ENCODE assay signal across 8 cellular contexts in genomic region chr10:7817576-7817975, GRCh38. TPM values are rescaled to one million over a fixed set of nuclear protein-coding genes. Genes with fewer than 3 reads are reported as not detected.
A peak's percentile ranks its signal among the peaks of the same experiment; 100 is the strongest.
DNase-seq lines count a peak whose midpoint lies in the region; ATAC-seq and TF ChIP-seq lines count a peak whose summit lies in the region.

No MANE protein-coding gene starts in this region.

- H3K4me1 ChIP-seq in CD4-positive, CD25-positive, alpha-beta regulatory T cell (ENCODE audit: control insufficient read depth, insufficient read depth, low read length, poor library complexity, severe bottlenecking) = peaks cover 18% of the 10 kb centered on the region
- H3K4me1 ChIP-seq in effector memory CD4-positive, alpha-beta T cell (ENCODE audit: control insufficient read depth, insufficient read depth, low read length, poor library complexity, severe bottlenecking) = peaks cover 19% of the 10 kb centered on the region

- peak overlapping the region in 2 of 3 donors; percentile 96 to 99 for H3K27ac Mint-ChIP-seq in CD4-positive, CD25-positive, alpha-beta regulatory T cell
- no peak overlapping the region for H3K27ac Mint-ChIP-seq in neural crest cell (ENCODE audit: unreplicated experiment)

- H3K4me3 Mint-ChIP-seq in CD4-positive, CD25-positive, alpha-beta regulatory T cell = peak overlapping the region; percentile 97 to 100 (median 98)
- H3K4me3 Mint-ChIP-seq in neural crest cell = peak overlapping the region; percentile 98

- peaks cover 10% of the 10 kb centered on the region for H3K36me3 ChIP-seq in CD4-positive, CD25-positive, alpha-beta regulatory T cell (ENCODE audit: control insufficient read depth, insufficient read depth, low read length)
- no peaks in the 10 kb centered on the region for H3K36me3 ChIP-seq in MG63
- peaks cover 3% of the 10 kb centered on the region for H3K36me3 ChIP-seq in effector memory CD4-positive, alpha-beta T cell (ENCODE audit: control insufficient read depth, insufficient read depth, low read length)

- no peak for TF ChIP-seq CTCF in neural crest cell (conservative IDR thresholded peaks at IDR 0.05)

- peaks cover 18 to 47% (median 37%) of the 10 kb centered on the region in 4 donors for H3K4me1 Mint-ChIP-seq in CD4-positive, CD25-positive, alpha-beta regulatory T cell
- H3K4me1 Mint-ChIP-seq in neural crest cell = peaks cover 18% of the 10 kb centered on the region

- DNase-seq in CD4-positive, CD25-positive, alpha-beta regulatory T cell = no peak
- DNase-seq in MG63 = no peak
- DNase-seq in effector memory CD4-positive, alpha-beta T cell = no peak
- no peak for DNase-seq in neural crest cell (ENCODE audit: low read depth, low spot score)
- DNase-seq in NCI-H187 treated with DMSO at 0.1 percent for 48 hours (lab: John Stamatoyannopoulos, UW) = no peak
- DNase-seq in activated CD4-positive, alpha-beta T cell treated with anti-CD3 and anti-CD28 coated beads for 4 hours = no peak

- H3K27me3 Mint-ChIP-seq in CD4-positive, CD25-positive, alpha-beta regulatory T cell = peaks cover 18% of the 10 kb centered on the region
- H3K27me3 Mint-ChIP-seq in neural crest cell (ENCODE audit: low read depth) = peaks cover 49% of the 10 kb centered on the region

- peaks cover 4% of the 10 kb centered on the region for H3K36me3 Mint-ChIP-seq in CD4-positive, CD25-positive, alpha-beta regulatory T cell
- no peaks in the 10 kb centered on the region for H3K36me3 Mint-ChIP-seq in neural crest cell (ENCODE audit: low read depth)

- H3K4me3 ChIP-seq in CD4-positive, CD25-positive, alpha-beta regulatory T cell (ENCODE audit: low read depth, low read length) = peak overlapping the region; percentile 95
- H3K4me3 ChIP-seq in MG63 = peak overlapping the region; percentile 75
- peak overlapping the region; percentile 97 for H3K4me3 ChIP-seq in effector memory CD4-positive, alpha-beta T cell (ENCODE audit: insufficient read depth, low read depth, low read length, poor library complexity, severe bottlenecking)

- no peaks in the 10 kb centered on the region for H3K9me3 ChIP-seq in CD4-positive, CD25-positive, alpha-beta regulatory T cell (ENCODE audit: control insufficient read depth in 2 of 2, low read length in 2 of 2)
- H3K9me3 ChIP-seq in MG63 = no peaks in the 10 kb centered on the region
- H3K9me3 ChIP-seq in effector memory CD4-positive, alpha-beta T cell (ENCODE audit: control insufficient read depth, low read length) = no peaks in the 10 kb centered on the region

- no peaks in the 10 kb centered on the region for H3K9me3 Mint-ChIP-seq in CD4-positive, CD25-positive, alpha-beta regulatory T cell
- no peaks in the 10 kb centered on the region for H3K9me3 Mint-ChIP-seq in neural crest cell

- no peak for ATAC-seq in CD4-positive, CD25-positive, alpha-beta regulatory T cell (ENCODE audit: low read depth in 2 of 2)
- no peak for ATAC-seq in HG02623 (IDR thresholded peaks at IDR 0.05; ENCODE audit: unreplicated experiment)
- ATAC-seq in HG03097 (IDR thresholded peaks at IDR 0.05; ENCODE audit: low FRiP score, unreplicated experiment) = no peak

- peaks cover 3% of the 10 kb centered on the region for H3K27me3 ChIP-seq in CD4-positive, CD25-positive, alpha-beta regulatory T cell (ENCODE audit: control insufficient read depth, insufficient read depth, low read length)
- no peaks in the 10 kb centered on the region for H3K27me3 ChIP-seq in MG63
- no peaks in the 10 kb centered on the region for H3K27me3 ChIP-seq in effector memory CD4-positive, alpha-beta T cell (replicated peaks; ENCODE audit: control insufficient read depth, insufficient read depth, low read length, poor library complexity, severe bottlenecking)

- peak overlapping the region; percentile 72 for H3K27ac ChIP-seq in CD4-positive, CD25-positive, alpha-beta regulatory T cell (ENCODE audit: insufficient read depth, low read length, poor library complexity, severe bottlenecking)
- no peak overlapping the region for H3K27ac ChIP-seq in effector memory CD4-positive, alpha-beta T cell (ENCODE audit: insufficient read depth, low read length, poor library complexity, severe bottlenecking)

RNA-seq across cellular contexts. Expression of gene TAF3, which starts 0.7 kb away (rescaled TPM):
- 20.8 TPM for total RNA-seq in CD4-positive, CD25-positive, alpha-beta regulatory T cell
- polyA plus RNA-seq in CD4-positive, CD25-positive, alpha-beta regulatory T cell = 1 to 10 TPM; 6.8 to 9.6 (median 8.4) TPM
- total RNA-seq in MG63 (2014; rRNA removed; shearing (Covaris generic); ENCODE audit: low replicate concordance) = 0.92 and 4.4 TPM in 2 replicates
- 11.5 and 11.8 TPM in 2 replicates for total RNA-seq in neural crest cell

RNA-seq across cellular contexts. Expression of gene ATP5F1C, which starts 29.6 kb away (rescaled TPM):
- total RNA-seq in CD4-positive, CD25-positive, alpha-beta regulatory T cell = 167 TPM
- polyA plus RNA-seq in CD4-positive, CD25-positive, alpha-beta regulatory T cell = 100 to 1,000 TPM; 365 to 562 (median 452) TPM
- total RNA-seq in MG63 (2014; rRNA removed; shearing (Covaris generic); ENCODE audit: low replicate concordance) = 499 and 516 TPM in 2 replicates
- 241 and 245 TPM in 2 replicates for total RNA-seq in neural crest cell

RNA-seq across cellular contexts. Expression of gene KIN, which starts 29.8 kb away (rescaled TPM):
- total RNA-seq in CD4-positive, CD25-positive, alpha-beta regulatory T cell = 9.1 TPM
- 1 to 10 TPM; 2.5 to 6.8 (median 5.1) TPM for polyA plus RNA-seq in CD4-positive, CD25-positive, alpha-beta regulatory T cell
- 13.0 and 34.8 TPM in 2 replicates for total RNA-seq in MG63 (2014; rRNA removed; shearing (Covaris generic); ENCODE audit: low replicate concordance)
- 14.1 and 17.3 TPM in 2 replicates for total RNA-seq in neural crest cell
